In the genomic region with DNA sequence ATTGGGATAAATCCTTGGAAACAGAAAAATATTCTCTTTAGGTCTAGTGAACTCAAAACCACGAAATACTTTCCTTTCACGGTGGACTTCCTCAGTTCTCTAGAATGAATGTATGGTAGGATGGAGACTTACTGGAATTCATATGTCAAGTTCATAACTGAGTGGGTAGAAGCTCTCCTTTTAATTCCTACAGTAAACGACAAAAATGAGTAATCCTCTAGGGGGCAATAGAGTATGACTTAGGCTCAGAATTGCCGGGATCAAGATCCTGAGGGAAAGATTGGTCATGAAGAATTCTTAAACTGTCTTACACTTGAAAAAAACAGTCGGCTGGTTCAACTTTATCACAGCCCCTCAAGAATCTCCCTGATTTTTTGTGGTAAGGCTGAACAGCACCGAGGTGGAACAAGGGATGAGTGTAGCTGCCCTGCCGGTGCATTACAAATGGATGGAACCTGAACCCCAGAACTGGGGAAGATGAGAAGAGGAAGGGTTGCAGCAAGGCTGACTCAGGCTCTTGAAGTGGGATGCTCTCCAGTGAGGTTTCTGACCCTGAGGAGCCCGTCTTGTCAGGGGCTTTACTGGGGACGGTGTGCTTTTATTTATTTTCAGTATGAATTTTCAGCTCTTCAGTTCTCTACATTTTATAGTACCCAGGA, we compare ENCODE assay signal across 8 cellular contexts. TPM values are rescaled to one million over a fixed set of nuclear protein-coding genes. Genes with fewer than 3 reads are reported as not detected.
A peak's percentile ranks its signal among the peaks of the same experiment; 100 is the strongest.
DNase-seq lines count a peak whose midpoint lies in the region; ATAC-seq and TF ChIP-seq lines count a peak whose summit lies in the region.

No MANE protein-coding gene starts in this region.

- no peak overlapping the region for H3K4me3 Mint-ChIP-seq in stimulated activated naive B cell treated with anti-CD40 and anti-IgM and Interleukin-4, amounts not matched to agents 10 μg/mL and 1 μg/mL and 100 μg/mL, for 72 hours

- no peak overlapping the region for H3K4me3 ChIP-seq in GM12864 (ENCODE audit: low read depth, low read length)
- no peak overlapping the region for H3K4me3 ChIP-seq in epithelial cell of proximal tubule (ENCODE audit: low read depth, low read length)

- H3K36me3 Mint-ChIP-seq in stimulated activated naive B cell treated with anti-CD40 and anti-IgM and Interleukin-4, amounts not matched to agents 10 μg/mL and 1 μg/mL and 100 μg/mL, for 72 hours, result no peaks in the 10 kb centered on the region

- ATAC-seq in HG03045 (IDR thresholded peaks at IDR 0.05; ENCODE audit: unreplicated experiment), result no peak
- no peak for ATAC-seq in stimulated activated naive B cell treated with anti-CD40 and anti-IgM and Interleukin-4, amounts not matched to agents 10 μg/mL and 1 μg/mL and 100 μg/mL, for 72 hours (replicated peaks)
- ATAC-seq in HG02884 (IDR thresholded peaks at IDR 0.05; ENCODE audit: unreplicated experiment), result no peak

- no peaks in the 10 kb centered on the region for H3K27me3 Mint-ChIP-seq in stimulated activated naive B cell treated with anti-CD40 and anti-IgM and Interleukin-4, amounts not matched to agents 10 μg/mL and 1 μg/mL and 100 μg/mL, for 72 hours

- H3K9me3 Mint-ChIP-seq in stimulated activated naive B cell treated with anti-CD40 and anti-IgM and Interleukin-4, amounts not matched to agents 10 μg/mL and 1 μg/mL and 100 μg/mL, for 72 hours, result no peaks in the 10 kb centered on the region

- DNase-seq in GM12864 (ENCODE audit: low read depth) (no peak), NCI-H69 (lab: John Stamatoyannopoulos, UW) (peak; percentile 78), epithelial cell of proximal tubule (ENCODE audit: low read depth) (no peak), renal cortical epithelial cell (ENCODE audit: low read depth) (peak; percentile 74), mesenteric fat pad (ENCODE audit: low spot score) (no peak)
- DNase-seq in stimulated activated naive B cell treated with anti-CD40 and anti-IgM and Interleukin-4, amounts not matched to agents 10 μg/mL and 1 μg/mL and 100 μg/mL, for 72 hours, result no peak

- H3K4me1 Mint-ChIP-seq in stimulated activated naive B cell treated with anti-CD40 and anti-IgM and Interleukin-4, amounts not matched to agents 10 μg/mL and 1 μg/mL and 100 μg/mL, for 72 hours, result no peaks in the 10 kb centered on the region

- no peak overlapping the region for H3K27ac Mint-ChIP-seq in stimulated activated naive B cell treated with anti-CD40 and anti-IgM and Interleukin-4, amounts not matched to agents 10 μg/mL and 1 μg/mL and 100 μg/mL, for 72 hours

- peak; percentile 8 for TF ChIP-seq CTCF in GM12864 (IDR thresholded peaks at IDR 0.05; ENCODE audit: low read depth, low read length, missing control alignments)
- TF ChIP-seq CTCF in epithelial cell of proximal tubule (conservative IDR thresholded peaks at IDR 0.05; ENCODE audit: low read depth, low read length), result peak; percentile 79

RNA-seq across cellular contexts. Expression of gene LOX, which starts 14.0 kb away (rescaled TPM):
- total RNA-seq in epithelial cell of proximal tubule (6.1 and 14.9 TPM in 2 replicates), renal cortical epithelial cell (38.7 and 166 TPM in 2 replicates), mesenteric fat pad (46.3 TPM)

RNA-seq across cellular contexts. Expression of gene ZNF474, which starts 37.3 kb away (rescaled TPM):
- total RNA-seq in epithelial cell of proximal tubule (not detected in 2 replicates), renal cortical epithelial cell (0.17 and 0.50 TPM in 2 replicates), mesenteric fat pad (0.26 TPM)

Comparison
In these comparisons a context has a peak if more than half of its experiments do, and no peak if none do; other contexts are left out.
1. DNase-seq: peak in NCI-H69 (single experiment) and renal cortical epithelial cell (single experiment); none in GM12864 (single experiment), epithelial cell of proximal tubule (single experiment), stimulated activated naive B cell treated with anti-CD40 and anti-IgM and Interleukin-4, amounts not matched to agents 10 μg/mL and 1 μg/mL and 100 μg/mL, for 72 hours (single experiment) and mesenteric fat pad (single experiment).